10 cellular contexts compared by ENCODE assay signal in genomic region chr20:33827629-33828325, GRCh38. TPM values are rescaled to one million over a fixed set of nuclear protein-coding genes. Genes with fewer than 3 reads are reported as not detected.
DNase-seq lines count a peak whose midpoint lies in the region; ATAC-seq and TF ChIP-seq lines count a peak whose summit lies in the region.
"Had no signal": no experiment of that assay in that cellular context is flagged by ENCODE, and none has a peak within 500 bp of the region (broad histone marks: within the 10 kb centered on the region; RNA-seq: fewer than 3 reads in every experiment).

No MANE protein-coding gene starts in this region.

- POLR2A ChIA-PET in naive thymus-derived CD4-positive, alpha-beta T cell (lab: Charles Lee) = no interaction called here

- ATAC-seq in heart right ventricle = no peak
- no peak for ATAC-seq in Right ventricle myocardium superior (ENCODE audit: poor library complexity)
- no peak for ATAC-seq in naive thymus-derived CD4-positive, alpha-beta T cell
- ATAC-seq in HG03439 (IDR thresholded peaks at IDR 0.05; ENCODE audit: unreplicated experiment) = no peak
- no peak for ATAC-seq in GM21619 (IDR thresholded peaks at IDR 0.05; ENCODE audit: unreplicated experiment)

- H3K27me3 Mint-ChIP-seq in naive thymus-derived CD4-positive, alpha-beta T cell = no peaks in the 10 kb centered on the region

- intact Hi-C loops in heart right ventricle (cut with DNase I) = no loop called here
- intact Hi-C loops in Right ventricle myocardium superior (cut with DNase I) = no loop called here
- intact Hi-C loops in naive thymus-derived CD4-positive, alpha-beta T cell (cut with micrococcal nuclease) = no loop called here
- intact Hi-C loops in vagina (cut with DNase I) = no loop called here

- H3K9me3 ChIP-seq in heart right ventricle (no peaks in the 10 kb centered on the region), vagina (no peaks in the 10 kb centered on the region)
- H3K9me3 ChIP-seq in naive thymus-derived CD4-positive, alpha-beta T cell (ENCODE audit: control insufficient read depth in 2 of 3, low read length in 3 of 3) = no peaks in the 10 kb centered on the region
- H3K9me3 ChIP-seq: adrenal gland had no signal

- H3K36me3 ChIP-seq in heart right ventricle (peaks cover 0 to 22% (median 0%) of the 10 kb centered on the region in 9 donors), vagina (no peaks in the 10 kb centered on the region)
- H3K36me3 ChIP-seq in naive thymus-derived CD4-positive, alpha-beta T cell (ENCODE audit: control insufficient read depth in 2 of 3, insufficient read depth in 3 of 3, low read length in 3 of 3) = peaks cover 0 to 12% (median 0%) of the 10 kb centered on the region in 3 experiments
- H3K36me3 ChIP-seq: adrenal gland had no signal

- peaks cover 43 to 86% (median 74%) of the 10 kb centered on the region in 7 donors for H3K4me1 Mint-ChIP-seq in naive thymus-derived CD4-positive, alpha-beta T cell

- no peak for TF ChIP-seq POLR2A in vagina (IDR thresholded peaks at IDR 0.05)

- peak overlapping the region in 6 of 9 donors; percentile 49 to 74 (median 56) for H3K27ac Mint-ChIP-seq in naive thymus-derived CD4-positive, alpha-beta T cell

- H3K4me1 ChIP-seq in heart right ventricle (peaks cover 22 to 100% (median 91%) of the 10 kb centered on the region in 9 donors), vagina (peaks cover 96% of the 10 kb centered on the region)
- H3K4me1 ChIP-seq in naive thymus-derived CD4-positive, alpha-beta T cell (ENCODE audit: control insufficient read depth in 2 of 2, insufficient read depth in 2 of 2, low read length in 2 of 2) = peaks cover 10 to 34% of the 10 kb centered on the region in 2 donors

- no peak for TF ChIP-seq CTCF in heart right ventricle (IDR thresholded peaks at IDR 0.05)
- TF ChIP-seq CTCF in vagina (IDR thresholded peaks at IDR 0.05) = no peak

- no peaks in the 10 kb centered on the region for H3K9me3 Mint-ChIP-seq in naive thymus-derived CD4-positive, alpha-beta T cell

- DNase-seq in heart right ventricle (no peak), Right ventricle myocardium superior (no peak), amniotic epithelial cell (ENCODE audit: low read depth) (peak; percentile 29), vagina (ENCODE audit: extremely low spot score in 2 of 2) (no peak)
- no peak for DNase-seq in naive thymus-derived CD4-positive, alpha-beta T cell
- DNase-seq in stimulated activated CD4-positive, alpha-beta T cell treated with anti-CD3 and anti-CD28 coated beads, Interleukin-12 subunit alpha, Interleukin-12 subunit beta, amount 100 ng/mL, for 4 hours = no peak
- DNase-seq: adrenal gland, NCI-H2081 treated with DMSO at 0.1 percent for 48 hours had no signal

- H3K4me3 ChIP-seq in heart right ventricle (no peak overlapping the region), vagina (no peak overlapping the region)
- H3K4me3 ChIP-seq in naive thymus-derived CD4-positive, alpha-beta T cell (ENCODE audit: low read length) = no peak overlapping the region
- H3K4me3 ChIP-seq: adrenal gland had no signal

- no peak overlapping the region for H3K4me3 Mint-ChIP-seq in naive thymus-derived CD4-positive, alpha-beta T cell

- CTCF ChIA-PET in naive thymus-derived CD4-positive, alpha-beta T cell (lab: Charles Lee) = no interaction called here

- 74 to 75% methylated on average over 4 of the region's 4 CpGs for WGBS in heart right ventricle, 2 donors

- H3K36me3 Mint-ChIP-seq in naive thymus-derived CD4-positive, alpha-beta T cell = peaks cover 0 to 19% (median 10%) of the 10 kb centered on the region in 5 donors

- H3K27me3 ChIP-seq in heart right ventricle (no peaks in the 10 kb centered on the region), vagina (no peaks in the 10 kb centered on the region)
- no peaks in the 10 kb centered on the region for H3K27me3 ChIP-seq in naive thymus-derived CD4-positive, alpha-beta T cell (ENCODE audit: control insufficient read depth in 2 of 2, insufficient read depth in 2 of 2, low read length in 2 of 2)
- H3K27me3 ChIP-seq: adrenal gland had no signal

- H3K27ac ChIP-seq in heart right ventricle (peak overlapping the region in 6 of 10 donors; percentile 2 to 51 (median 41)), vagina (peak overlapping the region; percentile 61)
- H3K27ac ChIP-seq in naive thymus-derived CD4-positive, alpha-beta T cell (ENCODE audit: low read depth, low read length) = no peak overlapping the region

RNA-seq across cellular contexts. Expression of gene CHMP4B, which starts 16.6 kb away (rescaled TPM):
- total RNA-seq in heart right ventricle (100 to 1,000 TPM in 6 of 10 donors, 10 to 100 TPM in 4; 88.3 to 137 (median 103) TPM), Right ventricle myocardium superior (101 TPM), vagina (95.5 TPM)
- polyA plus RNA-seq in heart right ventricle = 100 to 1,000 TPM in 1 of 2 donors, 10 to 100 TPM in 1; 87.5 to 246 TPM
- total RNA-seq in naive thymus-derived CD4-positive, alpha-beta T cell = 10 to 100 TPM; 47.5 to 80.8 (median 54.4) TPM
- polyA plus RNA-seq in naive thymus-derived CD4-positive, alpha-beta T cell = 1 to 10 TPM; 4.9 to 5.2 TPM
